ENCODE assay signal across 1 cellular context in the genomic region with DNA sequence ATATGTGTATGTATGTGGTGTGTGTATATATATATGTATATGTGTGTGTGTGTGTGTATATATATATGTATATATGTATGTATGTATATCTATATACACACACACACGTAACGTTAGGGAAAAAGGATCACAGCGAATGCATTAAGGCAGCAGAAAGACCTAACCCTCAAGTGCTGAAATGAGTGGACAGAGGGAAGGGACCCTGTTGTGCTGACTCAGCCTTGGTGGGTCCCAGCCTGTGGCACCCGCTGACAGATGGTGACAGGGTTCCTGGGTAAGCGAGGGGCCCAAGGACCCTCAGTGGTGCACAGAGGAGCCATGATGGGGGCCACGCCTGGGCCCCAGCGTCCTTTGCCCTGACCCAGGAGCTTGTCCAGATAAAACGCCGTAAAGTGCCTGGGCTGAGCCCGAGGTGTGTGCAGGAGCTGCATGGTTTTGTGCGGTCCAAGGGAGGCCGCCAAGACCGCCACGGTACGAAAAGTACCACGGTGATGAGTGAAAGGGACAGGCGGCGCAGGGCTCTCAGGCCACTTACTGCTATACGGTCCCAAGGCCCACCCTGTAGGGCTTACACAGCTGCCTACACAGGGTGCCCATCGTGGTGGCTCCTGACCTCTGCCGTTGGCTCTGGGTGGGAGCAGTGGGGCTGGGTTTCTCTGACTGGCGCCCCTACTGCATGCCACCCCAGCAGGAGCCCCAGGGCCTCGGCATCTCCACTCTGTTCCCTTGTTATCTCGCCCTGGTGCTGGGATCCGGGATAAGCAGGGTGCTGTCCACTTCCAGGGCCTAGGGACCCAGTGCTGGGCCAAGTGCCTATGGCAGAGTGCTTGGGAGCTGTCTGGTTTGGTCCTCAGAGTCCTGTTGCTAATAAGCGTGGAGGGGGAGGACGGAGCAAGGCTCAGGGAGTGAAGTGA.
A peak's percentile ranks its signal among the peaks of the same experiment; 100 is the strongest.
TF ChIP-seq lines count a peak whose summit lies in the region.

No MANE protein-coding gene starts in this region.

TF ChIP-seq in IMR-90, 13 proteins besides CTCF, POLR2A, EP300 and RAD21:
- TF ChIP-seq MAZ (IDR thresholded peaks at IDR 0.05; ENCODE audit: borderline replicate concordance, low read depth, low read length) (no peak), MAFK (IDR thresholded peaks at IDR 0.05; ENCODE audit: low read depth, low read length) (0 out of 2 replicates have a peak, but pooled peaks have one; percentile 30), FOS (IDR thresholded peaks at IDR 0.05; ENCODE audit: low read depth, low read length) (no peak), MXI1 (IDR thresholded peaks at IDR 0.05; ENCODE audit: borderline replicate concordance, low read depth, low read length) (no peak), CHD1 (IDR thresholded peaks at IDR 0.05; ENCODE audit: low read depth, low read length) (no peak), RCOR1 (IDR thresholded peaks at IDR 0.05; ENCODE audit: insufficient replicate concordance, low read length) (no peak)
